Comparison of ENCODE assay signal across 25 cellular contexts in genomic region chr17:39848600-39848999, GRCh38. TPM values are rescaled to one million over a fixed set of nuclear protein-coding genes. Genes with fewer than 3 reads are reported as not detected.
DNase-seq lines count a peak whose midpoint lies in the region; ATAC-seq, FAIRE-seq and TF ChIP-seq lines count a peak whose summit lies in the region.
"Had no signal": no experiment of that assay in that cellular context is flagged by ENCODE, and none has a peak within 500 bp of the region (broad histone marks: within the 10 kb centered on the region; RNA-seq: fewer than 3 reads in every experiment).

No MANE protein-coding gene starts in this region.

- TF ChIP-seq RAD21 in HepG2 (CRISPR knock-in tag; IDR thresholded peaks at IDR 0.05): no peak

- intact Hi-C loops in HepG2 (cut with micrococcal nuclease; ENCODE audit: unreplicated experiment) (no loop called here), right lobe of liver (cut with DNase I) (no loop called here), upper lobe of right lung (cut with DNase I) (no loop called here), esophagus muscularis mucosa (cut with DNase I) (no loop called here)

- H4K20me1 ChIP-seq in HepG2 (ENCODE audit: insufficient read depth, low read length): no peaks in the 10 kb centered on the region

- FAIRE-seq in HepG2 (lab: Jason Lieb, UNC): peak; percentile 12
- FAIRE-seq: keratinocyte had no signal

- no peak for DNase-seq in HepG2 (ENCODE audit: low spot score)
- no peak for DNase-seq in right lobe of liver
- DNase-seq in T follicular helper cell (ENCODE audit: low read depth): peak; percentile 14
- peak; percentile 81 for DNase-seq in left kidney (ENCODE audit: low read depth, low spot score)
- DNase-seq in upper lobe of right lung: no peak
- no peak for DNase-seq in esophagus muscularis mucosa (ENCODE audit: extremely low spot score)
- no peak for DNase-seq in HuH-7 (ENCODE audit: low spot score)
- no peak for DNase-seq in NCI-H1417 (lab: John Stamatoyannopoulos, UW)
- DNase-seq: body of pancreas; CD4-positive, CD25-positive, alpha-beta regulatory T cell; foreskin keratinocyte; hippocampal formation; KBM-7; NCI-H1092; NCI-H2107; NCI-H524; nucleus accumbens; PC-3; stimulated activated CD4-positive, alpha-beta T cell treated with anti-CD3 and anti-CD28 coated beads, Interleukin-15, amount 100 ng/mL, for 24 hours; stimulated activated naive CD4-positive, alpha-beta T cell treated with Interleukin-2 at 50 U/mL for 16 hours; T-helper 9 cell had no signal

- H3K27me3 ChIP-seq in HepG2 (ENCODE audit: control insufficient read depth in 1 of 2, insufficient read depth in 2 of 2, low read length in 2 of 2): peaks cover 0 to 6% of the 10 kb centered on the region in 2 experiments; a peak in 1 of 5 replicates
- H3K27me3 ChIP-seq in right lobe of liver: no peaks in the 10 kb centered on the region
- peaks cover 5% of the 10 kb centered on the region for H3K27me3 ChIP-seq in upper lobe of right lung
- peaks cover 0 to 69% (median 0%) of the 10 kb centered on the region in 4 donors for H3K27me3 ChIP-seq in esophagus muscularis mucosa
- H3K27me3 ChIP-seq: body of pancreas had no signal

- H3K79me2 ChIP-seq in HepG2 (ENCODE audit: insufficient read depth, low read length): no peaks in the 10 kb centered on the region

- TF ChIP-seq EP300 in HepG2 (IDR thresholded peaks at IDR 0.05; ENCODE audit: low read depth in 2 of 2, low read length in 2 of 2) (no peak), HepG2 (CRISPR knock-in tag; IDR thresholded peaks at IDR 0.05; ENCODE audit: borderline replicate concordance) (no peak), esophagus muscularis mucosa (IDR thresholded peaks at IDR 0.05) (no peak)

- no peaks in the 10 kb centered on the region for H3K4me1 ChIP-seq in HepG2 (ENCODE audit: insufficient read depth, low read length)
- no peaks in the 10 kb centered on the region for H3K4me1 ChIP-seq in right lobe of liver
- H3K4me1 ChIP-seq in upper lobe of right lung: no peaks in the 10 kb centered on the region
- no peaks in the 10 kb centered on the region for H3K4me1 ChIP-seq in esophagus muscularis mucosa
- H3K4me1 ChIP-seq: body of pancreas, foreskin keratinocyte, SJSA1 had no signal

- H3K9ac ChIP-seq in HepG2 (ENCODE audit: insufficient read depth, low read depth, low read length): no peak overlapping the region

- ATAC-seq in HepG2 (no peak), right lobe of liver (no peak), upper lobe of right lung (peak; percentile 48)
- ATAC-seq: body of pancreas, foreskin keratinocyte, PC-3 had no signal

- no peak for TF ChIP-seq POLR2A in HepG2 (IDR thresholded peaks at IDR 0.05; ENCODE audit: insufficient read depth in 1 of 2, low read depth in 2 of 2, low read length in 2 of 2)
- no peak for TF ChIP-seq POLR2A in right lobe of liver (IDR thresholded peaks at IDR 0.05)
- TF ChIP-seq POLR2A in esophagus muscularis mucosa (IDR thresholded peaks at IDR 0.05; ENCODE audit: low read depth): no peak

- no peak for TF ChIP-seq CTCF in HepG2 (CRISPR knock-in tag; IDR thresholded peaks at IDR 0.05)
- TF ChIP-seq CTCF in right lobe of liver (IDR thresholded peaks at IDR 0.05): no peak
- no peak for TF ChIP-seq CTCF in upper lobe of right lung (IDR thresholded peaks at IDR 0.05)
- TF ChIP-seq CTCF in esophagus muscularis mucosa (IDR thresholded peaks at IDR 0.05): no peak

- in situ Hi-C loops in HepG2 (cut with HindIII; ENCODE audit: extremely low pct_ligation_motif_present, low pct_unique_long_range_greater_than_20kb): no loop called here

- CTCF ChIA-PET in HepG2 (lab: Yijun Ruan, JAX; ENCODE audit: low intra/inter-chr PET ratio, low total read pairs): no interaction called here

- 25% methylated on average over 4 of the region's 4 CpGs for WGBS in HepG2 (ENCODE audit: low lambda C conversion rate)
- 88% methylated on average over 4 of the region's 4 CpGs for WGBS in right lobe of liver (ENCODE audit: insufficient coverage, low coverage, low lambda C conversion rate, missing lambda C conversion rate)
- 47% methylated on average over 4 of the region's 4 CpGs for WGBS in esophagus muscularis mucosa

- BruUV-seq in HepG2 (replicated peaks; lab: Mats Ljungman, UMichigan): no TSS peak

- H3K9me3 ChIP-seq in HepG2 (ENCODE audit: low read length) (no peaks in the 10 kb centered on the region), right lobe of liver (no peaks in the 10 kb centered on the region), upper lobe of right lung (no peaks in the 10 kb centered on the region), esophagus muscularis mucosa (no peaks in the 10 kb centered on the region)
- H3K9me3 ChIP-seq: body of pancreas, SJSA1 had no signal

- H3K4me2 ChIP-seq in HepG2 (ENCODE audit: low read depth, low read length): no peak overlapping the region

- POLR2A ChIA-PET in HepG2 (lab: Yijun Ruan, JAX): no interaction called here

- no peak overlapping the region for H2AFZ ChIP-seq in HepG2 (ENCODE audit: low read length)

- H3K27ac ChIP-seq in HepG2 (ENCODE audit: extremely low read length, insufficient read depth, low read length) (no peak overlapping the region), right lobe of liver (no peak overlapping the region), upper lobe of right lung (no peak overlapping the region), esophagus muscularis mucosa (replicated peaks in 1 of 4) (no peak overlapping the region)
- H3K27ac ChIP-seq: body of pancreas, foreskin keratinocyte, SJSA1 had no signal

- H3K36me3 ChIP-seq in HepG2 (replicated peaks in 1 of 2; ENCODE audit: control insufficient read depth in 1 of 2, insufficient read depth in 2 of 2, low read length in 2 of 2): no peaks in the 10 kb centered on the region
- H3K36me3 ChIP-seq in right lobe of liver: no peaks in the 10 kb centered on the region
- no peaks in the 10 kb centered on the region for H3K36me3 ChIP-seq in upper lobe of right lung
- H3K36me3 ChIP-seq in esophagus muscularis mucosa: no peaks in the 10 kb centered on the region
- H3K36me3 ChIP-seq: SJSA1 had no signal

- H3K4me3 ChIP-seq in HepG2 (replicated peaks in 1 of 3; ENCODE audit: insufficient read depth in 1 of 3, low read depth in 2 of 3, low read length in 3 of 3) (no peak overlapping the region), right lobe of liver (no peak overlapping the region), upper lobe of right lung (no peak overlapping the region), esophagus muscularis mucosa (no peak overlapping the region)
- H3K4me3 ChIP-seq: body of pancreas, SJSA1 had no signal

RNA-seq across cellular contexts. Expression of gene IKZF3, which starts 15.5 kb away (rescaled TPM):
- total RNA-seq in HepG2 (2016; rRNA removed; fragmentation: Illumina TruSeq; extraction: Trizol) (not detected in 2 replicates), right lobe of liver (1 to 10 TPM in 3 of 6 experiments, under 1 TPM in 3; 0.22 to 1.9 (median 0.92) TPM), upper lobe of right lung (8.2 TPM), esophagus muscularis mucosa (1 to 10 TPM in 2 of 4 donors, under 1 TPM in 2; 0.83 to 3.8 (median 1.3) TPM)
- total RNA-seq in HepG2 (2016; cell fraction: cytosol; rRNA removed; fragmentation: Illumina TruSeq; extraction: Trizol; ENCODE audit: low read depth): under 0.01 TPM in 1 of 2 replicates, not detected in the other
- not detected in 2 replicates for total RNA-seq in HepG2 (2016; cell fraction: insoluble cytoplasmic fraction; rRNA removed; fragmentation: Illumina TruSeq; extraction: Trizol)
- total RNA-seq in HepG2 (2016; cell fraction: membrane; rRNA removed; fragmentation: Illumina TruSeq; extraction: Trizol): not detected in 2 replicates
- total RNA-seq in HepG2 (2016; cell fraction: nucleus; rRNA removed; fragmentation: Illumina TruSeq; extraction: Trizol): not detected in 2 replicates
- polyA plus RNA-seq in HepG2 (2011; rRNA removed): not detected in 2 replicates
- 0.01 and 0.03 TPM in 2 replicates for polyA plus RNA-seq in HepG2 (2011; cell fraction: cytosol; rRNA removed)
- polyA plus RNA-seq in HepG2 (2011; cell fraction: nucleus; rRNA removed): 0.03 TPM in 1 of 2 replicates, not detected in the other
- polyA plus RNA-seq in HepG2 (2012): not detected in 2 replicates
- polyA plus RNA-seq in HepG2 (2016; cell fraction: cytosol; fragmentation: Illumina TruSeq; extraction: Trizol; ENCODE audit: low read depth): not detected in 2 replicates
- not detected in 2 replicates for polyA plus RNA-seq in HepG2 (2016; cell fraction: insoluble cytoplasmic fraction; fragmentation: Illumina TruSeq; extraction: Trizol; ENCODE audit: low read depth)
- polyA plus RNA-seq in HepG2 (2016; cell fraction: membrane; fragmentation: Illumina TruSeq; extraction: Trizol; ENCODE audit: low read depth): not detected in 2 replicates
- not detected in 2 replicates for polyA plus RNA-seq in HepG2 (2016; cell fraction: nucleus; fragmentation: Illumina TruSeq; extraction: Trizol; ENCODE audit: insufficient read depth, low read depth)
- 0.07 TPM in 1 of 2 replicates, not detected in the other for polyA minus RNA-seq in HepG2 (2011; rRNA and poly(A)+ RNA removed; ENCODE audit: low replicate concordance)
- not detected in 2 replicates for polyA minus RNA-seq in HepG2 (2011; cell fraction: cytosol; rRNA and poly(A)+ RNA removed)
- not detected in 2 replicates for polyA minus RNA-seq in HepG2 (2011; cell fraction: nucleus; rRNA and poly(A)+ RNA removed)
- total RNA-seq: PC-3, SJSA1 had no signal
- polyA plus RNA-seq: foreskin keratinocyte, keratinocyte had no signal

RNA-seq across cellular contexts. Expression of gene ZPBP2, which starts 19.4 kb away (rescaled TPM):
- total RNA-seq in HepG2 (2016; rRNA removed; fragmentation: Illumina TruSeq; extraction: Trizol) (not detected in 2 replicates), right lobe of liver (not detected), upper lobe of right lung (not detected), esophagus muscularis mucosa (not detected)
- not detected in 2 replicates for total RNA-seq in HepG2 (2016; cell fraction: cytosol; rRNA removed; fragmentation: Illumina TruSeq; extraction: Trizol; ENCODE audit: low read depth)
- not detected in 2 replicates for total RNA-seq in HepG2 (2016; cell fraction: insoluble cytoplasmic fraction; rRNA removed; fragmentation: Illumina TruSeq; extraction: Trizol)
- total RNA-seq in HepG2 (2016; cell fraction: membrane; rRNA removed; fragmentation: Illumina TruSeq; extraction: Trizol): not detected in 2 replicates
- not detected in 2 replicates for total RNA-seq in HepG2 (2016; cell fraction: nucleus; rRNA removed; fragmentation: Illumina TruSeq; extraction: Trizol)
- not detected in 2 replicates for polyA plus RNA-seq in HepG2 (2011; rRNA removed)
- not detected in 2 replicates for polyA plus RNA-seq in HepG2 (2011; cell fraction: cytosol; rRNA removed)
- polyA plus RNA-seq in HepG2 (2011; cell fraction: nucleus; rRNA removed): not detected in 2 replicates
- not detected in 2 replicates for polyA plus RNA-seq in HepG2 (2012)
- polyA plus RNA-seq in HepG2 (2016; cell fraction: cytosol; fragmentation: Illumina TruSeq; extraction: Trizol; ENCODE audit: low read depth): not detected in 2 replicates
- not detected in 2 replicates for polyA plus RNA-seq in HepG2 (2016; cell fraction: insoluble cytoplasmic fraction; fragmentation: Illumina TruSeq; extraction: Trizol; ENCODE audit: low read depth)
- polyA plus RNA-seq in HepG2 (2016; cell fraction: membrane; fragmentation: Illumina TruSeq; extraction: Trizol; ENCODE audit: low read depth): not detected in 2 replicates
- polyA plus RNA-seq in HepG2 (2016; cell fraction: nucleus; fragmentation: Illumina TruSeq; extraction: Trizol; ENCODE audit: insufficient read depth, low read depth): not detected in 2 replicates
- polyA minus RNA-seq in HepG2 (2011; rRNA and poly(A)+ RNA removed; ENCODE audit: low replicate concordance): not detected in 2 replicates
- not detected in 2 replicates for polyA minus RNA-seq in HepG2 (2011; cell fraction: cytosol; rRNA and poly(A)+ RNA removed)
- not detected in 2 replicates for polyA minus RNA-seq in HepG2 (2011; cell fraction: nucleus; rRNA and poly(A)+ RNA removed)
- total RNA-seq: body of pancreas; CD4-positive, CD25-positive, alpha-beta regulatory T cell; Daoy; foreskin keratinocyte; mesenteric fat pad; PC-3; SJSA1 had no signal
- polyA plus RNA-seq: CD4-positive, CD25-positive, alpha-beta regulatory T cell; foreskin keratinocyte; keratinocyte had no signal

Comparison
In these comparisons a context has a peak if more than half of its experiments do, and no peak if none do; other contexts are left out.
1. DNase-seq: peak in T follicular helper cell (single experiment) and left kidney (single experiment); none in HepG2 (single experiment), right lobe of liver (0 of 3), upper lobe of right lung (single experiment), esophagus muscularis mucosa (single experiment), HuH-7 (single experiment) and NCI-H1417 (0 of 3).